In the genomic region with DNA sequence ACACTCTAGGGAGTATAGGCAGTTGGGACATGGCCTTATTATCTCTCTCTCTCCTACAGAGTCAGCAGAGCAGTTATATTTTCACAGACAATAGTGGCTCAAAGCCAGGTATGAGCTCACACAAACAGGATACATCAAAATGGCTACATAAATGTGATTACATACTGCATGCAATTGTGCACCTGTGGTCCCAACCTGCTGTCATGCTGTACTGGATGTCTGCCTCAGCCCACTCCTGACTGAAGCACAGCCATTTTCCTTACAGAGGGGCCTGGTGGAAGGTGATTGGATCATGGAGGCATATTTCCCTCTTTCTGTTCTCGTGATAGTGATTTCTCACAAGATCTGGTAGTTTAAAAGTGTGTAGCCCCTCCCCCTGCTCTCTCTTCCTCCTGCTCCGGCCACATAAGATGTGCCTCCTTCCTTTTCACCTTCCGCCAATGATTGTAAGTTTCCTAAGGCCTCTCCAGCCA, we compare ENCODE assay signal across 9 cellular contexts. TPM values are rescaled to one million over a fixed set of nuclear protein-coding genes. Genes with fewer than 3 reads are reported as not detected.
A peak's percentile ranks its signal among the peaks of the same experiment; 100 is the strongest.
DNase-seq lines count a peak whose midpoint lies in the region; ATAC-seq, FAIRE-seq and TF ChIP-seq lines count a peak whose summit lies in the region.
"Had no signal": no experiment of that assay in that cellular context is flagged by ENCODE, and none has a peak within 500 bp of the region (broad histone marks: within the 10 kb centered on the region; RNA-seq: fewer than 3 reads in every experiment).

No MANE protein-coding gene starts in this region.

- H3K9me3 ChIP-seq in SK-N-SH = peaks cover 6% of the 10 kb centered on the region
- no peaks in the 10 kb centered on the region for H3K9me3 ChIP-seq in naive thymus-derived CD4-positive, alpha-beta T cell (ENCODE audit: control insufficient read depth in 2 of 3, low read length in 3 of 3)

- intact Hi-C loops in naive thymus-derived CD4-positive, alpha-beta T cell (cut with micrococcal nuclease) = loop anchor here in 1 of 2 donors (2.0 to 5.0 kb wide), 3 partner anchors 14 to 36 kb away; a partner anchor contains a TSS

- H3K9me3 Mint-ChIP-seq in naive thymus-derived CD4-positive, alpha-beta T cell = peaks cover 6 to 21% (median 11%) of the 10 kb centered on the region in 11 donors

- H3F3A ChIP-seq in SK-N-SH (replicated peaks; ENCODE audit: insufficient read depth) = no peaks in the 10 kb centered on the region

- H4K20me1 ChIP-seq in SK-N-SH (ENCODE audit: insufficient read depth) = no peaks in the 10 kb centered on the region

- H3K36me3 ChIP-seq in SK-N-SH (replicated peaks in 1 of 2; ENCODE audit: control insufficient read depth in 1 of 2, insufficient read depth in 2 of 2, low read length in 1 of 2) = peaks cover 0 to 3% of the 10 kb centered on the region in 2 experiments
- H3K36me3 ChIP-seq in brain microvascular endothelial cell (replicated peaks) = no peaks in the 10 kb centered on the region
- H3K36me3 ChIP-seq in naive thymus-derived CD4-positive, alpha-beta T cell (ENCODE audit: control insufficient read depth in 2 of 3, insufficient read depth in 3 of 3, low read length in 3 of 3) = no peaks in the 10 kb centered on the region

- no peak overlapping the region for H3K9ac ChIP-seq in SK-N-SH

- no peak for TF ChIP-seq CTCF in SK-N-SH (IDR thresholded peaks at IDR 0.05)
- no peak for TF ChIP-seq CTCF in brain microvascular endothelial cell (IDR thresholded peaks at IDR 0.05; ENCODE audit: low read depth, low read length, missing control alignments)

- in situ Hi-C loops in brain microvascular endothelial cell (cut with HindIII; ENCODE audit: low pct_ligation_motif_present, low sequenced_read_pairs) = no loop called here

- H3K27me3 ChIP-seq in SK-N-SH (ENCODE audit: insufficient read depth) (no peaks in the 10 kb centered on the region), brain microvascular endothelial cell (replicated peaks) (no peaks in the 10 kb centered on the region)
- no peaks in the 10 kb centered on the region for H3K27me3 ChIP-seq in naive thymus-derived CD4-positive, alpha-beta T cell (ENCODE audit: control insufficient read depth in 2 of 2, insufficient read depth in 2 of 2, low read length in 2 of 2)

- H3K79me2 ChIP-seq in SK-N-SH (ENCODE audit: insufficient read depth) = no peaks in the 10 kb centered on the region

- DNase-seq in SK-N-SH = no peak
- peak; percentile 65 for DNase-seq in MV-4-11 (lab: John Stamatoyannopoulos, UW)
- DNase-seq in brain microvascular endothelial cell = peak; percentile 34
- peak in 7 of 9 donors; percentile 57 to 77 (median 66) for DNase-seq in naive thymus-derived CD4-positive, alpha-beta T cell
- DNase-seq in HuH-7 (ENCODE audit: low spot score) = no peak
- no peak for DNase-seq in RCC 7860 (ENCODE audit: low spot score)
- DNase-seq: Calu3 had no signal

- CTCF ChIA-PET in SK-N-SH (lab: Yijun Ruan, JAX) = interaction anchor here (0.7 kb wide), 1 partner anchor 9 kb away, joined by 3 read pairs; no protein-coding TSS in a partner anchor
- CTCF ChIA-PET in naive thymus-derived CD4-positive, alpha-beta T cell (lab: Charles Lee) = interaction anchor here (0.6 to 1.3 kb wide), 2 partner anchors 20 to 101 kb away, joined by 3 to 4 read pairs; no protein-coding TSS in a partner anchor

- peak overlapping the region; percentile 74; the same call in 1 of the 2 replicates for H2AFZ ChIP-seq in SK-N-SH (ENCODE audit: low read depth)

- no peak for TF ChIP-seq RAD21 in SK-N-SH (IDR thresholded peaks at IDR 0.05; ENCODE audit: low read length)

- H3K4me2 ChIP-seq in SK-N-SH = no peak overlapping the region

- H3K27ac Mint-ChIP-seq in naive thymus-derived CD4-positive, alpha-beta T cell = peak overlapping the region; percentile 62 to 99 (median 97)

- ATAC-seq in SK-N-SH treated with all-trans-retinoic acid at 6 μM for 48 hours = no peak
- peak; percentile 76 for ATAC-seq in naive thymus-derived CD4-positive, alpha-beta T cell
- no peak for ATAC-seq in HG03135 (IDR thresholded peaks at IDR 0.05; ENCODE audit: unreplicated experiment)

- H3K4me3 Mint-ChIP-seq in naive thymus-derived CD4-positive, alpha-beta T cell = peak overlapping the region in 9 of 10 donors; percentile 18 to 85 (median 62)

- POLR2A ChIA-PET in SK-N-SH (lab: Yijun Ruan, JAX) = no interaction called here
- POLR2A ChIA-PET in naive thymus-derived CD4-positive, alpha-beta T cell (lab: Charles Lee) = interaction anchor here (0.5 to 7.3 kb wide), 13 partner anchors 9 to 203 kb away, joined by 3 to 56 read pairs (median 4); no protein-coding TSS in a partner anchor

- H3K27me3 Mint-ChIP-seq in naive thymus-derived CD4-positive, alpha-beta T cell = no peaks in the 10 kb centered on the region

- TF ChIP-seq EP300 in SK-N-SH (IDR thresholded peaks at IDR 0.05; ENCODE audit: borderline replicate concordance in 1 of 2, low read depth in 1 of 2, low read length in 1 of 2) = no peak

- H3K36me3 Mint-ChIP-seq in naive thymus-derived CD4-positive, alpha-beta T cell = peaks cover 12 to 39% (median 22%) of the 10 kb centered on the region in 5 donors

- H3K4me1 Mint-ChIP-seq in naive thymus-derived CD4-positive, alpha-beta T cell = peaks cover 27 to 66% (median 53%) of the 10 kb centered on the region in 7 donors

- no peak for FAIRE-seq in RCC 7860 (lab: Jason Lieb, UNC)

- H3K27ac ChIP-seq in SK-N-SH (ENCODE audit: low read depth in 2 of 2, low read length in 1 of 2) = no peak overlapping the region
- no peak overlapping the region for H3K27ac ChIP-seq in brain microvascular endothelial cell
- H3K27ac ChIP-seq in naive thymus-derived CD4-positive, alpha-beta T cell (ENCODE audit: low read depth, low read length) = peak overlapping the region; percentile 72

- no peaks in the 10 kb centered on the region for H3K4me1 ChIP-seq in SK-N-SH (ENCODE audit: control insufficient read depth in 1 of 2, insufficient read depth in 2 of 2, low read depth in 1 of 2, low read length in 1 of 2)
- peaks cover 9 to 32% of the 10 kb centered on the region in 2 donors for H3K4me1 ChIP-seq in naive thymus-derived CD4-positive, alpha-beta T cell (ENCODE audit: control insufficient read depth in 2 of 2, insufficient read depth in 2 of 2, low read length in 2 of 2)

- WGBS in SK-N-SH (ENCODE audit: low lambda C conversion rate) = 98% methylated on average over 3 of the region's 3 CpGs

- H3K4me3 ChIP-seq in SK-N-SH (ENCODE audit: low read depth in 2 of 2, low read length in 1 of 2) (no peak overlapping the region), brain microvascular endothelial cell (ENCODE audit: low read depth, low read length) (no peak overlapping the region)
- H3K4me3 ChIP-seq in naive thymus-derived CD4-positive, alpha-beta T cell (ENCODE audit: low read length) = no peak overlapping the region

- no peaks in the 10 kb centered on the region for H3K9me2 ChIP-seq in SK-N-SH

TF ChIP-seq in SK-N-SH, 30 proteins besides CTCF, POLR2A, EP300 and RAD21 (continues in another document):
- TF ChIP-seq MXI1 (IDR thresholded peaks at IDR 0.05; ENCODE audit: low read depth, low read length) (no peak), FOSL2 (IDR thresholded peaks at IDR 0.05; ENCODE audit: borderline replicate concordance, low read depth) (no peak), RFX5 (IDR thresholded peaks at IDR 0.05; ENCODE audit: low read length) (no peak), GATA2 (CRISPR knock-in tag; IDR thresholded peaks at IDR 0.05) (no peak), SMC3 (IDR thresholded peaks at IDR 0.05; ENCODE audit: low read depth, low read length) (no peak), EZH2phosphoT487 (IDR thresholded peaks at IDR 0.05; ENCODE audit: borderline replicate concordance, low read depth) (no peak), MEF2A (IDR thresholded peaks at IDR 0.05; ENCODE audit: borderline replicate concordance, low read depth) (no peak), CHD2 (IDR thresholded peaks at IDR 0.05; ENCODE audit: low read length, partially characterized antibody) (no peak)
- TF ChIP-seq, protein P1, sequence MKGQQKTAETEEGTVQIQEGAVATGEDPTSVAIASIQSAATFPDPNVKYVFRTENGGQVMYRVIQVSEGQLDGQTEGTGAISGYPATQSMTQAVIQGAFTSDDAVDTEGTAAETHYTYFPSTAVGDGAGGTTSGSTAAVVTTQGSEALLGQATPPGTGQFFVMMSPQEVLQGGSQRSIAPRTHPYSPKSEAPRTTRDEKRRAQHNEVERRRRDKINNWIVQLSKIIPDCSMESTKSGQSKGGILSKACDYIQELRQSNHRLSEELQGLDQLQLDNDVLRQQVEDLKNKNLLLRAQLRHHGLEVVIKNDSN (IDR thresholded peaks at IDR 0.05; ENCODE audit: borderline replicate concordance, low read depth) = no peak

TF ChIP-seq in SK-N-SH treated with all-trans-retinoic acid at 6 μM for 48 hours, 23 proteins besides CTCF, POLR2A, EP300 and RAD21:
- no peak for TF ChIP-seq ZNF8 (CRISPR knock-in tag; IDR thresholded peaks at IDR 0.05)
- no peak for TF ChIP-seq ARNTL (CRISPR knock-in tag; IDR thresholded peaks at IDR 0.05; ENCODE audit: borderline replicate concordance, low read depth)
- TF ChIP-seq ZFP3 (CRISPR knock-in tag; IDR thresholded peaks at IDR 0.05) = no peak
- TF ChIP-seq SNAI2 (CRISPR knock-in tag; IDR thresholded peaks at IDR 0.05) = no peak

RNA-seq across cellular contexts. Expression of a gene that starts 37.0 kb away (rescaled TPM):
- polyA plus RNA-seq in SK-N-SH (2012; rRNA removed) = 5.9 and 7.2 TPM in 2 replicates
- polyA plus RNA-seq in SK-N-SH (2012; cell fraction: cytosol; rRNA removed) = 7.5 and 9.9 TPM in 2 replicates
- 3.1 and 4.6 TPM in 2 replicates for polyA plus RNA-seq in SK-N-SH (2012; cell fraction: nucleus; rRNA removed)
- 100 to 1,000 TPM; 271 to 393 (median 338) TPM for total RNA-seq in naive thymus-derived CD4-positive, alpha-beta T cell
- 100 to 1,000 TPM; 231 to 258 TPM for polyA plus RNA-seq in naive thymus-derived CD4-positive, alpha-beta T cell

Comparison
In these comparisons a context has a peak if more than half of its experiments do, and no peak if none do; other contexts are left out.
1. DNase-seq: peak in MV-4-11 (single experiment), brain microvascular endothelial cell (single experiment) and naive thymus-derived CD4-positive, alpha-beta T cell (7 of 9); none in SK-N-SH (single experiment), HuH-7 (single experiment) and RCC 7860 (single experiment).
2. RNA of a gene that starts 37.0 kb away (polyA plus RNA-seq): 231 to 258 TPM in naive thymus-derived CD4-positive, alpha-beta T cell; 3.1 to 9.9 TPM in SK-N-SH; every median in the first group is over 10 times any median in the second.